ENCODE assay signal across 21 cellular contexts in the genomic region with DNA sequence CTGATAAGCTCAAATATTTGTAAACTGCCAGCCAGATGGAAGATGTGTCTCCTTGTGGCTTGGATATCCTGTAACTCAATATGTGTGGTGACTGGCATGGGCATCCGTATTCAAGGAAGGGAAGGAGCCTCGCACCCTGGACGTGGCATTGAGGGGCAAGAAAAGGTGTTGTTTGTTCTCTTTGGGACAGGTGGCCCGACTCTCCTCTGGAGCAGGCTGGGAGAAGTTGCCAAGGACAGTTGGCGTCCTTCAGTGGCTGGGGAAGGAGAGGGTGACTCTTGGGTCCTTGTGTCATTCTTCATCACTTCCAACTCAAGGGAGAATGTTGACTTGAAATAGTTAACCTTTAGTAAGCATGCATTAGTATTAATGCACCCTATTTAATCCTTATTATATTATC. TPM values are rescaled to one million over a fixed set of nuclear protein-coding genes. Genes with fewer than 3 reads are reported as not detected.
DNase-seq lines count a peak whose midpoint lies in the region; ATAC-seq and TF ChIP-seq lines count a peak whose summit lies in the region.
"Had no signal": no experiment of that assay in that cellular context is flagged by ENCODE, and none has a peak within 500 bp of the region (broad histone marks: within the 10 kb centered on the region; RNA-seq: fewer than 3 reads in every experiment).

No MANE protein-coding gene starts in this region.

- H3K27ac Mint-ChIP-seq in activated CD8-positive, alpha-beta memory T cell treated with anti-CD3 and anti-CD28 coated beads, Interleukin-2, amount 10 ng/mL, durations not matched to agents 7 days and 5 days, result no peak overlapping the region
- peak overlapping the region; percentile 63 for H3K27ac Mint-ChIP-seq in osteocyte (ENCODE audit: unreplicated experiment)
- H3K27ac Mint-ChIP-seq: CD14-positive monocyte had no signal

- WGBS in gastroesophageal sphincter (ENCODE audit: low coverage in 1 of 2), 2 donors, result 63 to 67% methylated on average over 2 to 4 of the region's 5 CpGs
- WGBS in aorta, 2 donors, result 76 to 83% methylated on average over 5 of the region's 5 CpGs

- no peaks in the 10 kb centered on the region for H3K36me3 Mint-ChIP-seq in activated CD8-positive, alpha-beta memory T cell treated with anti-CD3 and anti-CD28 coated beads, Interleukin-2, amount 10 ng/mL, durations not matched to agents 7 days and 5 days
- peaks cover 11% of the 10 kb centered on the region for H3K36me3 Mint-ChIP-seq in osteocyte (ENCODE audit: unreplicated experiment)
- H3K36me3 Mint-ChIP-seq: CD14-positive monocyte had no signal

- no peak for TF ChIP-seq EP300 in gastroesophageal sphincter (IDR thresholded peaks at IDR 0.05)

- ATAC-seq in activated CD8-positive, alpha-beta memory T cell treated with anti-CD3 and anti-CD28 coated beads, Interleukin-2, amount 10 ng/mL, durations not matched to agents 7 days and 5 days, result no peak
- ATAC-seq in gastroesophageal sphincter, result no peak
- no peak for ATAC-seq in aorta (ENCODE audit: low FRiP score)
- ATAC-seq in GM19395 (IDR thresholded peaks at IDR 0.05; ENCODE audit: unreplicated experiment), result no peak
- no peak for ATAC-seq in GM21447 (IDR thresholded peaks at IDR 0.05; ENCODE audit: unreplicated experiment)

- H3K4me3 ChIP-seq in gastroesophageal sphincter (no peak overlapping the region), aorta (ENCODE audit: low read length in 2 of 2) (no peak overlapping the region)
- H3K4me3 ChIP-seq: PC-9 had no signal

- no peak overlapping the region for H3K4me3 Mint-ChIP-seq in activated CD8-positive, alpha-beta memory T cell treated with anti-CD3 and anti-CD28 coated beads, Interleukin-2, amount 10 ng/mL, durations not matched to agents 7 days and 5 days
- no peak overlapping the region for H3K4me3 Mint-ChIP-seq in osteocyte (ENCODE audit: unreplicated experiment)
- H3K4me3 Mint-ChIP-seq: CD14-positive monocyte had no signal

- H3K27ac ChIP-seq in gastroesophageal sphincter, result peak overlapping the region in 3 of 4 donors; percentile 77 to 81 (median 78)
- H3K27ac ChIP-seq in aorta (ENCODE audit: low read depth in 1 of 2, low read length in 2 of 2), result peak overlapping the region; percentile 33 to 64
- H3K27ac ChIP-seq: HL-60, KMS-11, PC-9 had no signal

- no peaks in the 10 kb centered on the region for H3K4me1 Mint-ChIP-seq in activated CD8-positive, alpha-beta memory T cell treated with anti-CD3 and anti-CD28 coated beads, Interleukin-2, amount 10 ng/mL, durations not matched to agents 7 days and 5 days
- H3K4me1 Mint-ChIP-seq in osteocyte (ENCODE audit: unreplicated experiment), result peaks cover 36% of the 10 kb centered on the region

- peaks cover 1% of the 10 kb centered on the region for H3K27me3 Mint-ChIP-seq in activated CD8-positive, alpha-beta memory T cell treated with anti-CD3 and anti-CD28 coated beads, Interleukin-2, amount 10 ng/mL, durations not matched to agents 7 days and 5 days
- H3K27me3 Mint-ChIP-seq in osteocyte (ENCODE audit: unreplicated experiment), result no peaks in the 10 kb centered on the region

- H3K27me3 ChIP-seq in gastroesophageal sphincter (no peaks in the 10 kb centered on the region), aorta (ENCODE audit: control insufficient read depth in 1 of 2, insufficient read depth in 2 of 2, low read length in 1 of 2) (no peaks in the 10 kb centered on the region)

- CTCF ChIA-PET in activated CD8-positive, alpha-beta memory T cell treated with anti-CD3 and anti-CD28 coated beads, Interleukin-2, amount 10 ng/mL, durations not matched to agents 7 days and 5 days (lab: Charles Lee), result no interaction called here

- DNase-seq in activated CD8-positive, alpha-beta memory T cell treated with anti-CD3 and anti-CD28 coated beads for 24 hours, result peak; percentile 32
- DNase-seq in activated CD8-positive, alpha-beta memory T cell treated with anti-CD3 and anti-CD28 coated beads, Interleukin-2, amount 10 ng/mL, durations not matched to agents 7 days and 5 days, result no peak
- DNase-seq in osteocyte (ENCODE audit: extremely low spot score, unreplicated experiment) (no peak), aorta (no peak), NCI-H526 (lab: John Stamatoyannopoulos, UW) (no peak)
- DNase-seq: 8988T, DND-41, H7, MV-4-11, NCI-H1417, NCI-H187, NCI-H345, NCI-H524 treated with DMSO at 0.1 percent for 48 hours, PC-9 had no signal

- peaks cover 3 to 80% (median 16%) of the 10 kb centered on the region in 3 donors for H3K4me1 ChIP-seq in gastroesophageal sphincter
- H3K4me1 ChIP-seq in aorta (ENCODE audit: control insufficient read depth in 1 of 2, insufficient read depth in 2 of 2, low read length in 2 of 2), result peaks cover 0 to 4% of the 10 kb centered on the region in 2 donors

- intact Hi-C loops in aorta (cut with DNase I), result no loop called here

- H3K9me3 Mint-ChIP-seq in activated CD8-positive, alpha-beta memory T cell treated with anti-CD3 and anti-CD28 coated beads, Interleukin-2, amount 10 ng/mL, durations not matched to agents 7 days and 5 days (ENCODE audit: low read depth), result no peaks in the 10 kb centered on the region
- H3K9me3 Mint-ChIP-seq in osteocyte (ENCODE audit: unreplicated experiment), result no peaks in the 10 kb centered on the region

- no peak for TF ChIP-seq CTCF in gastroesophageal sphincter (IDR thresholded peaks at IDR 0.05)
- TF ChIP-seq CTCF in osteocyte (IDR thresholded peaks at IDR 0.05), result no peak

- H3K36me3 ChIP-seq in gastroesophageal sphincter, result no peaks in the 10 kb centered on the region
- no peaks in the 10 kb centered on the region for H3K36me3 ChIP-seq in aorta (ENCODE audit: control insufficient read depth in 1 of 2, insufficient read depth in 2 of 2, low read length in 1 of 2)

- TF ChIP-seq POLR2A in gastroesophageal sphincter (IDR thresholded peaks at IDR 0.05), result no peak

- H3K9me3 ChIP-seq in gastroesophageal sphincter, result no peaks in the 10 kb centered on the region
- H3K9me3 ChIP-seq in aorta (ENCODE audit: control insufficient read depth, low read length), result no peaks in the 10 kb centered on the region

RNA-seq across cellular contexts. Expression of a gene that starts 39.6 kb away (rescaled TPM):
- total RNA-seq in activated CD8-positive, alpha-beta memory T cell treated with anti-CD3 and anti-CD28 coated beads, Interleukin-2, amount 10 ng/mL, durations not matched to agents 7 days and 5 days, result under 1 TPM; 0.14 to 0.26 TPM
- total RNA-seq in gastroesophageal sphincter, result 10 to 100 TPM; 22.9 to 96.2 (median 41.4) TPM
- 59.1 and 67.4 TPM in 2 replicates for total RNA-seq in osteocyte
- total RNA-seq in aorta, result 100 to 1,000 TPM in 1 of 2 donors, 10 to 100 TPM in 1; 70.4 to 114 TPM
- polyA plus RNA-seq in aorta, result 10 to 100 TPM in 1 of 2 donors, 1 to 10 TPM in 1; 4.3 to 22.1 TPM
- total RNA-seq: HT1080, PC-9 had no signal
- polyA plus RNA-seq: CD14-positive monocyte had no signal

Comparison
In these comparisons a context has a peak if more than half of its experiments do, and no peak if none do; other contexts are left out.
1. RNA of a gene that starts 39.6 kb away (total RNA-seq): 70.4 to 114 TPM in aorta, 59.1 to 67.4 TPM in osteocyte and 22.9 to 96.2 TPM in gastroesophageal sphincter; 0.14 to 0.26 TPM in activated CD8-positive, alpha-beta memory T cell treated with anti-CD3 and anti-CD28 coated beads, Interleukin-2, amount 10 ng/mL, durations not matched to agents 7 days and 5 days; every median in the first group is over 10 times any median in the second.